In the genomic region with DNA sequence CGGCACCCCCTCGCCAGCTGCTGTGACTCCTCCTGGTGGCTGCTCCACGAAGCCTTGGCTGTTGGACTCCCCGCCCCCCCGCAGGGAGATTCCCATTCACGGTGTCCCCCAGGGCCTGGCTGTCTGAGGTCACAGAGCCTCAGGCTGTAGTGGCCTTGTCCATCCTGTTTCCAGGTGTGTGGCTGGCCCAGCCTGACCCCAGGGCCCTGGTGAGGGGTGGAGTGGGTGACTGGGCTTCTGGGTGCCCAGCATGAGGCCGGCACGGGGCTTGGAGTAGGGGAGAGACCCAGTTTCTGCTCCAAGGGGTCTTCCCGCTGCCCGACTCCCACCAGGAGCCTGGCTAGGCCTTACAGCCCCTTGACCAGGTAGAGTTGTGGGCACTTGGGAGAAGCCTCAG, we compare ENCODE assay signal across 1 cellular context.
TF ChIP-seq lines count a peak whose summit lies in the region.

No MANE protein-coding gene starts in this region.

TF ChIP-seq in GM12878, 131 proteins besides CTCF, POLR2A, EP300 and RAD21:
- no peak for TF ChIP-seq TCF7 (IDR thresholded peaks at IDR 0.05; ENCODE audit: borderline replicate concordance)
- no peak for TF ChIP-seq HCFC1 (IDR thresholded peaks at IDR 0.05; ENCODE audit: low read length)
- no peak for TF ChIP-seq BCL11A (IDR thresholded peaks at IDR 0.05; ENCODE audit: low read depth, low read length)
- no peak for TF ChIP-seq ASH2L (IDR thresholded peaks at IDR 0.05; ENCODE audit: borderline replicate concordance, low read depth)
- no peak for TF ChIP-seq CBFB (IDR thresholded peaks at IDR 0.05; ENCODE audit: low read depth)
- no peak for TF ChIP-seq STAT1 (conservative IDR thresholded peaks at IDR 0.05)
